In the genomic region with DNA sequence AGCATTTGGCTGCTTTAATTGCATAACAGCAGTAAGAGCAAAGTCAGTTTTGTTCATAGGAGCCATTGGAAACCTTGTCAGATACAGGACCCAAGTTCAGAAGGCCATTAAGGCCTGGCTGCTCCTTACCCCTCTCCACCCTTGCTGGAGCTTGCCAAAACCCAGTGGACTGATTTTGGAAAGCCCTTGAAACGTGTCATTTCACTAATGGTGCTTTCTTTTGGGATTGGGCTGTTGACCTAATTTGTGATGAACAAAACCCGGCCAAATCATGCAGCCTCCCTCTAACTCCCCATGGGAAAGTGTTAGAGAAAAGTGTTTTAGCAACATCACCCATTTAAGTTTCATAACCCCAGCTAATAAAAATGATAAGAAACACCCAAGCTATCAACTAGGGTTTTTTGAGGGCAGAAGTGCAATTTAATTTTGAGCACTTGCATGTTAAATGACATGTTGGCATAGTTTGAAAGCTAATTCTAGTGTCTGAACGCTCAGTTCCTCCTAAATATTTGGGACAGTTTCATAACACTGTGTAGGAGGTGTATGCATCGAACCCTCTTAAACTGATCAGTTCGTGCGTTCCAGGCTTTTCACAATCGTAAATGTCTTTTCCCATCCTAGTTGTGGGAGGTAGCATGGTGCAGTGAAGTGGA, we compare ENCODE assay signal across 1 cellular context.
TF ChIP-seq lines count a peak whose summit lies in the region.

No MANE protein-coding gene starts in this region.

TF ChIP-seq in PFSK-1, 5 proteins besides CTCF, POLR2A, EP300 and RAD21:
- TF ChIP-seq POLR2AphosphoS5 (IDR thresholded peaks at IDR 0.05; ENCODE audit: low read depth, low read length), result 0 out of 2 replicates have a peak, but pooled peaks have one; percentile 27
